Comparison of ENCODE assay signal across 30 cellular contexts in genomic region chr4:42361475-42361874, GRCh38. TPM values are rescaled to one million over a fixed set of nuclear protein-coding genes. Genes with fewer than 3 reads are reported as not detected.
"Had no signal": no experiment of that assay in that cellular context is flagged by ENCODE, and none has a peak within 500 bp of the region (broad histone marks: within the 10 kb centered on the region; RNA-seq: fewer than 3 reads in every experiment).

No MANE protein-coding gene starts in this region.

- H3K4me1 ChIP-seq: ascending aorta, colonic mucosa, gastrocnemius medialis, parathyroid adenoma, right lobe of liver, testis had no signal

- H3K36me3 ChIP-seq: ascending aorta, cardiac muscle cell, colonic mucosa, gastrocnemius medialis, right lobe of liver, WERI-Rb-1 had no signal

- H3K9me3 ChIP-seq: ascending aorta, colonic mucosa, gastrocnemius medialis, right lobe of liver, testis had no signal

- DNase-seq: activated CD4-positive, alpha-beta T cell treated with anti-CD3 and anti-CD28 coated beads for 48 hours; activated CD4-positive, alpha-beta T cell treated with anti-CD3 and anti-CD28 coated beads, Interleukin-2, amount 50 U/mL, for 48 hours; activated CD8-positive, alpha-beta memory T cell treated with anti-CD3 and anti-CD28 coated beads for 24 hours; activated effector memory CD4-positive, alpha-beta T cell treated with anti-CD3 and anti-CD28 coated beads, Interleukin-2, amount 50 U/mL, for 16 hours; activated naive CD4-positive, alpha-beta T cell treated with anti-CD3 and anti-CD28 coated beads for 36 hours; activated naive CD8-positive, alpha-beta T cell treated with anti-CD3 and anti-CD28 coated beads, Interleukin-2, amount 10 ng/mL, durations not matched to agents 7 days and 5 days; cerebellar nuclear complex; colonic mucosa; effector memory CD4-positive, alpha-beta T cell; erythroblast; gastrocnemius medialis; glutamatergic neuron; islet precursor cell; left colon; midbrain; naive thymus-derived CD4-positive, alpha-beta T cell; occipital lobe; right lobe of liver; stimulated activated CD4-positive, alpha-beta T cell treated with anti-CD3 and anti-CD28 coated beads, Interleukin-4, amount 100 ng/mL, for 1 hour; stimulated activated naive CD8-positive, alpha-beta T cell treated with anti-CD3 and anti-CD28 coated beads, Interleukin-15, Interleukin-2, amounts not matched to agents 100 U/mL and 50 U/mL, for 24 hours; T-helper 9 cell; testis; trophoblast cell; WERI-Rb-1 had no signal

- FAIRE-seq: TTC549, urothelium cell line had no signal

- H3K27ac ChIP-seq: ascending aorta, cardiac muscle cell, colonic mucosa, gastrocnemius medialis, parathyroid adenoma, right lobe of liver, testis, WERI-Rb-1 had no signal

- H3K27me3 ChIP-seq: ascending aorta, colonic mucosa, gastrocnemius medialis, right lobe of liver, testis had no signal

- ATAC-seq: activated CD4-positive, CD25-positive, alpha-beta regulatory T cell treated with anti-CD3 and anti-CD28 coated beads, Interleukin-2, amount 50 U/mL, for 24 hours; gastrocnemius medialis; left colon; naive thymus-derived CD4-positive, alpha-beta T cell; right lobe of liver; stimulated activated naive CD8-positive, alpha-beta T cell treated with anti-CD3 and anti-CD28 coated beads, Interleukin-15, Interleukin-2, amounts not matched to agents 100 U/mL and 50 U/mL, for 24 hours had no signal

- H3K4me3 ChIP-seq: ascending aorta, cardiac muscle cell, colonic mucosa, gastrocnemius medialis, right lobe of liver, testis had no signal

RNA-seq across cellular contexts. Expression of gene SHISA3, which starts 35.8 kb away (rescaled TPM):
- polyA plus RNA-seq: naive thymus-derived CD4-positive, alpha-beta T cell had no signal
